ENCODE assay signal across 21 cellular contexts in genomic region chr3:23876901-23877300, GRCh38.
"Had no signal": no experiment of that assay in that cellular context is flagged by ENCODE, and none has a peak within 500 bp of the region (broad histone marks: within the 10 kb centered on the region; RNA-seq: fewer than 3 reads in every experiment).

No MANE protein-coding gene starts in this region.

- H3K27me3 Mint-ChIP-seq: activated CD4-positive, alpha-beta memory T cell treated with anti-CD3 and anti-CD28 coated beads, Interleukin-2, amount 10 ng/mL, durations not matched to agents 7 days and 5 days; activated CD4-positive, alpha-beta T cell treated with anti-CD3 and anti-CD28 coated beads for 36 hours; activated naive CD8-positive, alpha-beta T cell treated with anti-CD3 and anti-CD28 coated beads, Interleukin-2, amount 50 U/mL, for 24 hours; dendritic cell treated with granulocyte-macrophage colony-stimulating factor and Interleukin-4, amounts not matched to agents 40 ng/mL and 50 ng/mL, for 4 days; effector memory CD8-positive, alpha-beta T cell; naive thymus-derived CD8-positive, alpha-beta T cell; T-cell had no signal

- H3K36me3 ChIP-seq: lower lobe of right lung, prostate gland, right lobe of liver, suprapubic skin, upper lobe of right lung, WERI-Rb-1 had no signal

- H3K4me1 ChIP-seq: prostate gland had no signal

- H3K4me1 Mint-ChIP-seq: activated CD4-positive, alpha-beta memory T cell treated with anti-CD3 and anti-CD28 coated beads, Interleukin-2, amount 10 ng/mL, durations not matched to agents 7 days and 5 days had no signal

- H3K4me3 ChIP-seq: lower lobe of right lung, prostate gland, right lobe of liver, suprapubic skin, upper lobe of right lung had no signal

- H3K27me3 ChIP-seq: right lobe of liver, suprapubic skin, upper lobe of right lung had no signal

- H3K27ac Mint-ChIP-seq: activated CD4-positive, alpha-beta memory T cell treated with anti-CD3 and anti-CD28 coated beads, Interleukin-2, amount 10 ng/mL, durations not matched to agents 7 days and 5 days; activated CD4-positive, alpha-beta T cell treated with anti-CD3 and anti-CD28 coated beads for 36 hours; activated naive CD8-positive, alpha-beta T cell treated with anti-CD3 and anti-CD28 coated beads, Interleukin-2, amount 50 U/mL, for 24 hours; dendritic cell treated with granulocyte-macrophage colony-stimulating factor and Interleukin-4, amounts not matched to agents 40 ng/mL and 50 ng/mL, for 4 days had no signal

- H3K27ac ChIP-seq: lower lobe of right lung, prostate gland, right lobe of liver, upper lobe of right lung, WERI-Rb-1 had no signal

- ATAC-seq: activated CD4-positive, alpha-beta T cell treated with anti-CD3 and anti-CD28 coated beads for 36 hours; activated naive CD8-positive, alpha-beta T cell treated with anti-CD3 and anti-CD28 coated beads, Interleukin-2, amount 50 U/mL, for 24 hours; effector memory CD8-positive, alpha-beta T cell; naive thymus-derived CD8-positive, alpha-beta T cell; T-cell had no signal

- H3K9me3 Mint-ChIP-seq: activated CD4-positive, alpha-beta memory T cell treated with anti-CD3 and anti-CD28 coated beads, Interleukin-2, amount 10 ng/mL, durations not matched to agents 7 days and 5 days; activated naive CD8-positive, alpha-beta T cell treated with anti-CD3 and anti-CD28 coated beads, Interleukin-2, amount 50 U/mL, for 24 hours; effector memory CD8-positive, alpha-beta T cell; naive thymus-derived CD8-positive, alpha-beta T cell; T-cell had no signal

- DNase-seq: activated CD4-positive, alpha-beta memory T cell treated with anti-CD3 and anti-CD28 coated beads, Interleukin-2, amount 10 ng/mL, durations not matched to agents 7 days and 5 days; activated CD4-positive, alpha-beta T cell treated with anti-CD3 and anti-CD28 coated beads for 36 hours; activated CD8-positive, alpha-beta memory T cell treated with anti-CD3 and anti-CD28 coated beads, Interleukin-2, amount 50 U/mL, for 4 hours; activated naive CD4-positive, alpha-beta T cell; activated naive CD8-positive, alpha-beta T cell treated with anti-CD3 and anti-CD28 coated beads, Interleukin-2, amount 50 U/mL, for 24 hours; central memory CD4-positive, alpha-beta T cell; effector memory CD8-positive, alpha-beta T cell; erythroblast; glutamatergic neuron; lower lobe of right lung; naive thymus-derived CD8-positive, alpha-beta T cell; occipital lobe; stimulated activated CD4-positive, alpha-beta T cell treated with anti-CD3 and anti-CD28 coated beads, Interleukin-12 subunit alpha, Interleukin-12 subunit beta, amount 100 ng/mL, for 4 hours; stimulated activated naive CD4-positive, alpha-beta T cell; T-cell; upper lobe of right lung; WERI-Rb-1 had no signal

- H3K4me3 Mint-ChIP-seq: activated CD4-positive, alpha-beta memory T cell treated with anti-CD3 and anti-CD28 coated beads, Interleukin-2, amount 10 ng/mL, durations not matched to agents 7 days and 5 days; activated CD4-positive, alpha-beta T cell treated with anti-CD3 and anti-CD28 coated beads for 36 hours; activated naive CD8-positive, alpha-beta T cell treated with anti-CD3 and anti-CD28 coated beads, Interleukin-2, amount 50 U/mL, for 24 hours; dendritic cell treated with granulocyte-macrophage colony-stimulating factor and Interleukin-4, amounts not matched to agents 40 ng/mL and 50 ng/mL, for 4 days; naive thymus-derived CD8-positive, alpha-beta T cell; T-cell had no signal

- H3K9me3 ChIP-seq: lower lobe of right lung, prostate gland, right lobe of liver, suprapubic skin, upper lobe of right lung had no signal
